ENCODE assay signal across 23 cellular contexts in the genomic region with DNA sequence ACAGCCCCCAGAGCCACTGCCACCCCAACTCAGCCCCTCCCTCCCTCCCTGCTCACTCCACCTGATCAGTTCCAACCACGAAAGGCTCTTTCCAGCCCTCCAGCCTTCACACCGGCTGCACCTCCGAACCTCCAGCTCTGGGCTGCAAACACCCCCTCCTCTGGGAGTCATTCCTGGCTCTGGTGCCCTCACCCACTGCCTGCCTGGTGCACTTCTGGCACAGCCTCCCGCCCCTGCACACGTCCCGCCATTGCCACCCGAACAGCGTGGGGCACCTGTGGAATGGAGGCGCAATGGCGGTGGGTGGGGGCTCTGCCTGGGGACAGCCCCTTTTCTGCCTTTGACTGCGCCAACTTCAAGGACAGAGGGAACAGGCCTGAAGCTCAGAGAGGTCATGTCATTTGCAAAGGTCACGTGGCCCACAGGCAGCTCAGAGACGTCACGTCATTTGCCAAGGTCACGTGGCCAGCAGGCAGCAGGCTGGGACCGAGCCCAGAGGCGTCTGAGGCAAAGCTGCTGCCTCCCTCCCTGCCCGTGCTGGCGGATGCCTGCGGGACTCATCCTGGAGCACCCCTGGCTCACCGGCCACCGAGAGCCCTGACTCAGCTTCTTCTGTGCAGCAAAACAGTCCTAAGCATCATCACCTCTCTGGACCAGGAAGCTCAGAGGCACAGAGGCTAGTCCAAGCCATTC.
DNase-seq lines count a peak whose midpoint lies in the region; ATAC-seq and TF ChIP-seq lines count a peak whose summit lies in the region.
"Had no signal": no experiment of that assay in that cellular context is flagged by ENCODE, and none has a peak within 500 bp of the region (broad histone marks: within the 10 kb centered on the region; RNA-seq: fewer than 3 reads in every experiment).

No MANE protein-coding gene starts in this region.

- ATAC-seq in heart right ventricle = peak; percentile 87 to 98 (median 96)
- ATAC-seq: activated naive CD8-positive, alpha-beta T cell treated with anti-CD3 and anti-CD28 coated beads, Interleukin-2, amount 50 U/mL, for 24 hours; HCT116; left lung; mucosa of descending colon; stimulated activated naive B cell treated with anti-CD40 and anti-IgM and Interleukin-4, amounts not matched to agents 10 μg/mL and 1 μg/mL and 100 μg/mL, for 72 hours had no signal

- 56 to 84% (median 71%) methylated on average over 1 to 22 of the region's 22 CpGs for WGBS in adrenal gland, 4 donors
- WGBS in heart right ventricle, 2 donors = 49 to 66% methylated on average over 22 of the region's 22 CpGs

- H3K9me3 ChIP-seq in adrenal gland (replicated peaks in 1 of 3) (no peaks in the 10 kb centered on the region), heart right ventricle (peaks cover 0 to 11% (median 0%) of the 10 kb centered on the region in 11 donors)
- H3K9me3 ChIP-seq: BE2C, colonic mucosa, mucosa of descending colon, SK-N-SH had no signal

- TF ChIP-seq CTCF in adrenal gland (IDR thresholded peaks at IDR 0.05) (no peak), heart right ventricle (IDR thresholded peaks at IDR 0.05) (no peak)

- peak; percentile 58 for DNase-seq in AG08396 (ENCODE audit: low spot score)
- DNase-seq in adrenal gland = peak; percentile 79 to 93 (median 88)
- peak; percentile 77 to 81 for DNase-seq in heart right ventricle
- DNase-seq in nucleus accumbens (lab: John Stamatoyannopoulos, UW) = peak in 29 of 56 donors; percentile 7 to 76 (median 29)
- DNase-seq in NCI-H2107 (lab: John Stamatoyannopoulos, UW) = no peak
- DNase-seq in NCI-H82 (lab: John Stamatoyannopoulos, UW) = no peak
- DNase-seq in A172 (ENCODE audit: low spot score) = no peak
- DNase-seq in AG20443 (ENCODE audit: low spot score) = no peak
- DNase-seq: 8988T; activated naive CD8-positive, alpha-beta T cell treated with anti-CD3 and anti-CD28 coated beads, Interleukin-2, amount 50 U/mL, for 24 hours; BE2C; colonic mucosa; COR-L47; DMS79 treated with DMSO at 0.1 percent for 48 hours; Kasumi-1; NCI-H187; NCI-H446 treated with DMSO at 0.1 percent for 48 hours; SK-N-SH; stimulated activated CD4-positive, alpha-beta T cell treated with anti-CD3 and anti-CD28 coated beads, Interleukin-2, amount 100 ng/mL, for 48 hours had no signal

- H3K27me3 ChIP-seq in adrenal gland = no peaks in the 10 kb centered on the region
- H3K27me3 ChIP-seq in heart right ventricle = no peaks in the 10 kb centered on the region
- H3K27me3 ChIP-seq: BE2C, colonic mucosa, left lung had no signal

- H3K27ac ChIP-seq in adrenal gland = peak overlapping the region in 2 of 5 donors; percentile 30 to 70
- peak overlapping the region; percentile 64 to 95 (median 86) for H3K27ac ChIP-seq in heart right ventricle
- H3K27ac ChIP-seq: colonic mucosa, left lung had no signal

- H3K4me3 ChIP-seq in adrenal gland = peak overlapping the region in 1 of 4 donors; percentile 17
- H3K4me3 ChIP-seq in heart right ventricle = peak overlapping the region in 6 of 10 donors; percentile 17 to 35 (median 31)
- H3K4me3 ChIP-seq: colonic mucosa, left lung, mucosa of descending colon had no signal

- peaks cover 0 to 3% of the 10 kb centered on the region in 2 donors for H3K4me1 ChIP-seq in adrenal gland (replicated peaks in 1 of 2)
- H3K4me1 ChIP-seq in heart right ventricle = peaks cover 0 to 14% (median 0%) of the 10 kb centered on the region in 9 donors
- H3K4me1 ChIP-seq: BE2C, colonic mucosa, left lung had no signal

- H3K36me3 ChIP-seq in adrenal gland (replicated peaks in 1 of 2) (no peaks in the 10 kb centered on the region), heart right ventricle (no peaks in the 10 kb centered on the region)
- H3K36me3 ChIP-seq: BE2C, colonic mucosa, left lung had no signal

- TF ChIP-seq POLR2A in adrenal gland (IDR thresholded peaks at IDR 0.05) = no peak

- intact Hi-C loops in adrenal gland (cut with DNase I) = no loop called here
- intact Hi-C loops in heart right ventricle (cut with DNase I) = loop anchor here in 1 of 10 donors (10.0 kb wide), 1 partner anchor 136 kb away; a partner anchor contains a TSS

Comparison
In these comparisons a context has a peak if more than half of its experiments do, and no peak if none do; other contexts are left out.
1. DNase-seq: peak in AG08396 (single experiment), adrenal gland (7 of 7), heart right ventricle (2 of 2) and nucleus accumbens (29 of 56); none in NCI-H2107 (single experiment), NCI-H82 (single experiment), A172 (single experiment) and AG20443 (single experiment).